In genomic region chr3:182121424-182121823, GRCh38 we compare ENCODE assay signal across 18 cellular contexts.
"Had no signal": no experiment of that assay in that cellular context is flagged by ENCODE, and none has a peak within 500 bp of the region (broad histone marks: within the 10 kb centered on the region; RNA-seq: fewer than 3 reads in every experiment).

No MANE protein-coding gene starts in this region.

- DNase-seq: activated B cell treated with CpG ODN at 0.5 μM for 24 hours; activated CD4-positive, alpha-beta T cell treated with anti-CD3 and anti-CD28 coated beads for 1 hour; activated CD4-positive, alpha-beta T cell treated with anti-CD3 and anti-CD28 coated beads, Interleukin-2, amount 10 ng/mL, durations not matched to agents 24 days and 14 days; activated CD4-positive, alpha-beta T cell treated with anti-CD3 and anti-CD28 coated beads, Interleukin-2, amount 50 U/mL, for 48 hours; activated CD8-positive, alpha-beta memory T cell treated with anti-CD3 and anti-CD28 coated beads, Interleukin-2, amount 10 ng/mL, durations not matched to agents 7 days and 5 days; activated effector memory CD4-positive, alpha-beta T cell treated with Interleukin-2 at 50 U/mL for 16 hours; activated naive CD4-positive, alpha-beta T cell; activated T-cell treated with anti-CD3 and anti-CD28 coated beads, Interleukin-2, amount 50 U/mL, for 24 hours; aorta; caudate nucleus; Kasumi-1; KBM-7; NCI-H1694 treated with DMSO at 0.1 percent for 48 hours; NCI-H2029 treated with DMSO at 0.1 percent for 48 hours; PC-9; T-helper 17 cell; T-helper 9 cell had no signal

- H3K9me3 ChIP-seq: breast epithelium had no signal

- H3K36me3 ChIP-seq: breast epithelium had no signal

- H3K4me1 ChIP-seq: breast epithelium had no signal

- H3K27me3 ChIP-seq: breast epithelium had no signal

- H3K27ac ChIP-seq: breast epithelium, PC-9 had no signal

- ATAC-seq: activated CD8-positive, alpha-beta memory T cell treated with anti-CD3 and anti-CD28 coated beads, Interleukin-2, amount 10 ng/mL, durations not matched to agents 7 days and 5 days; T-helper 17 cell had no signal

- H3K4me2 ChIP-seq: PC-9 had no signal

- H3K4me3 ChIP-seq: breast epithelium, PC-9 had no signal

- H2AFZ ChIP-seq: PC-9 had no signal
